ENCODE assay signal across 8 cellular contexts in the genomic region with DNA sequence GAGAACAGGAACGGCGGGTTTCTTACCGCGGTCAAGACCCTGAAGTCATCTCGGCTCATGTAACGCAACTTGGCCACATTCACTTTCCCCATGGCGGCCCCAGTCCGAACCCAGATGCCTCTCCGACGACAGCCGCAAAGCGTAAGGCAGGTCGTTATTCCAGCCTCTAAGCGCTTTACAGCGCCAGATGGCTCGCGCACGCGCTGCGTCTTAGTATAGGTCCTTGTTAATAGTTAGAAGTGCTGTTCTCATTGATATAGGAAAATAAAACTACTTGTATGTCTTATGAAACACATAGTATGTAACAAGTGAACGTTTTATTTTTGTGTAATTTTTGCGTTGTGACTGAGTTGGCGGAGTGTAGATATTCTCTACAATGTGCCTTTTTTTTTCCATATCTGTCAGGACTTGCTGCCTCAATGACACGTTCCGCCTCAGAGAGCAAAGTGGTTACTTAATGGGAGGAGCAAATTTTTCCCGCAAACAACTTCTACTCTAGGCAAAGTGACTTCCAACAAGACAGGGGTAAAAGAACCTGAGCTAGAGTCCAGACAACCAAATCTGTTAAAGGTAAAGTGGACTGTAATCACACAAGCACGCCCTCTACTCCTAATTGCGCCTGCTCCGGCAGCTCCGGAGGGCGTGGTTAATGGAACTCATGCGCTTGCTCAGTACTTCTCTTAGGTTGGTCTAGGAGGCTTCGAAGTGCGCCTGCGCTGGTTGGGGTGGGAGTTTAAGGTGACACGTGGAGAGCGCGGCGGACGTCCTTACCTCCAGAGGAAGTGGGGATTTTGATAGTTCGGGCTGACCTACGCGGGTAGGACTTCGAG. TPM values are rescaled to one million over a fixed set of nuclear protein-coding genes. Genes with fewer than 3 reads are reported as not detected.
A peak's percentile ranks its signal among the peaks of the same experiment; 100 is the strongest.
DNase-seq lines count a peak whose midpoint lies in the region; ATAC-seq and TF ChIP-seq lines count a peak whose summit lies in the region.

A gene (minus strand): TSS at position 148 of the 830 bp plus-strand sequence. CDS start 56 bp downstream, at position 92.

- H3K36me3 ChIP-seq in cardiac muscle cell (peaks cover under 1% of the 10 kb centered on the region), parathyroid adenoma (ENCODE audit: control insufficient read depth, insufficient read depth, low read length) (no peaks in the 10 kb centered on the region), tibial nerve (peaks cover 0 to 7% (median 2%) of the 10 kb centered on the region in 3 donors)

- ATAC-seq in HG02763 (IDR thresholded peaks at IDR 0.05; ENCODE audit: unreplicated experiment), result peak; percentile 90
- peak; percentile 92 for ATAC-seq in activated naive CD8-positive, alpha-beta T cell treated with anti-CD3 and anti-CD28 coated beads, Interleukin-2, amount 50 U/mL, for 24 hours

- peak; percentile 41 to 84 for TF ChIP-seq EP300 in tibial nerve (IDR thresholded peaks at IDR 0.05)

- TF ChIP-seq POLR2A in tibial nerve (IDR thresholded peaks at IDR 0.05), result peak; percentile 23 to 30

- H3K27me3 ChIP-seq in cardiac muscle cell (no peaks in the 10 kb centered on the region), parathyroid adenoma (ENCODE audit: control insufficient read depth, insufficient read depth, low read length) (no peaks in the 10 kb centered on the region), tibial nerve (no peaks in the 10 kb centered on the region)

- peak within 1 kb of the TSS; percentile 100 for H3K27ac Mint-ChIP-seq in activated naive CD8-positive, alpha-beta T cell treated with anti-CD3 and anti-CD28 coated beads, Interleukin-2, amount 50 U/mL, for 24 hours

- peak within 1 kb of the TSS; percentile 41 for H3K9ac ChIP-seq in parathyroid adenoma

- peak within 1 kb of the TSS; percentile 93 for H2AFZ ChIP-seq in parathyroid adenoma

- H3K4me1 Mint-ChIP-seq in activated naive CD8-positive, alpha-beta T cell treated with anti-CD3 and anti-CD28 coated beads, Interleukin-2, amount 50 U/mL, for 24 hours, result peaks cover 48% of the 10 kb centered on the region

- TF ChIP-seq CTCF in GM12865 (IDR thresholded peaks at IDR 0.05; ENCODE audit: insufficient read depth, low read depth, low read length, missing control alignments) (no peak), cardiac muscle cell (IDR thresholded peaks at IDR 0.05; ENCODE audit: low read depth, low read length) (no peak), parathyroid adenoma (IDR thresholded peaks at IDR 0.05) (no peak), tibial nerve (IDR thresholded peaks at IDR 0.05) (peak in 1 of 5 experiments; percentile 13)

- DNase-seq in GM12865 (ENCODE audit: low read depth), result peak; percentile 99
- peak; percentile 69 for DNase-seq in NCI-H1417 treated with DMSO at 0.1 percent for 48 hours (lab: John Stamatoyannopoulos, UW)
- peak; percentile 98 for DNase-seq in SW480 (ENCODE audit: low spot score)
- peak; percentile 95 for DNase-seq in activated naive CD8-positive, alpha-beta T cell treated with anti-CD3 and anti-CD28 coated beads, Interleukin-2, amount 50 U/mL, for 24 hours
- DNase-seq in cardiac muscle cell (ENCODE audit: low read depth in 1 of 2, low spot score in 1 of 2), result peak; percentile 95 to 97
- DNase-seq in tibial nerve (ENCODE audit: low spot score in 2 of 2), result peak; percentile 75 to 87

- H3K27me3 Mint-ChIP-seq in activated naive CD8-positive, alpha-beta T cell treated with anti-CD3 and anti-CD28 coated beads, Interleukin-2, amount 50 U/mL, for 24 hours, result peaks cover 2% of the 10 kb centered on the region

- peak within 1 kb of the TSS; percentile 93 for H3K4me3 Mint-ChIP-seq in activated naive CD8-positive, alpha-beta T cell treated with anti-CD3 and anti-CD28 coated beads, Interleukin-2, amount 50 U/mL, for 24 hours

- H3K27ac ChIP-seq in cardiac muscle cell (peak within 1 kb of the TSS; percentile 99), parathyroid adenoma (peak within 1 kb of the TSS; percentile 86), tibial nerve (peak within 1 kb of the TSS; percentile 69 to 89 (median 86))

- H3K4me1 ChIP-seq in cardiac muscle cell (ENCODE audit: low read depth), result peaks cover 8% of the 10 kb centered on the region
- H3K4me1 ChIP-seq in parathyroid adenoma, result peaks cover 3% of the 10 kb centered on the region
- peaks cover 0 to 30% (median 10%) of the 10 kb centered on the region in 4 donors for H3K4me1 ChIP-seq in tibial nerve

- peak within 1 kb of the TSS; percentile 76 for H3K4me2 ChIP-seq in parathyroid adenoma (ENCODE audit: low read length)

- H3K36me3 Mint-ChIP-seq in activated naive CD8-positive, alpha-beta T cell treated with anti-CD3 and anti-CD28 coated beads, Interleukin-2, amount 50 U/mL, for 24 hours (ENCODE audit: low read depth), result peaks cover 38% of the 10 kb centered on the region

- H3K9me3 ChIP-seq in cardiac muscle cell (ENCODE audit: low read depth) (no peaks in the 10 kb centered on the region), parathyroid adenoma (ENCODE audit: control insufficient read depth, low read length) (no peaks in the 10 kb centered on the region), tibial nerve (no peaks in the 10 kb centered on the region)

- H3K79me2 ChIP-seq in parathyroid adenoma, result peaks cover 3% of the 10 kb centered on the region

- whole genome bisulfite sequencing in tibial nerve, 2 donors, result 0 to 1% methylated on average over 44 of the region's 44 CpGs

- peaks cover 11% of the 10 kb centered on the region for H3K9me3 Mint-ChIP-seq in activated naive CD8-positive, alpha-beta T cell treated with anti-CD3 and anti-CD28 coated beads, Interleukin-2, amount 50 U/mL, for 24 hours

- peak within 1 kb of the TSS; percentile 85 for H3K4me3 ChIP-seq in GM12865 (ENCODE audit: low read depth, low read length)
- peak within 1 kb of the TSS; percentile 74 for H3K4me3 ChIP-seq in cardiac muscle cell
- peak within 1 kb of the TSS; percentile 96 for H3K4me3 ChIP-seq in parathyroid adenoma (ENCODE audit: low read depth, low read length)
- peak within 1 kb of the TSS; percentile 54 to 81 (median 71) for H3K4me3 ChIP-seq in tibial nerve

RNA-seq across cellular contexts. Expression of the gene that starts here (rescaled TPM):
- 20.5 and 23.6 TPM in 2 replicates for total RNA-seq in cardiac muscle cell
- polyA plus RNA-seq in cardiac muscle cell, result 26.4 and 48.1 TPM in 2 replicates
- 10 to 100 TPM; 16.7 to 44.7 (median 27.3) TPM for total RNA-seq in tibial nerve

Comparison
In these comparisons a context has a peak if more than half of its experiments do, and no peak if none do; other contexts are left out.
1. Peak in every context shown above with its lines: DNase-seq, ATAC-seq, H3K4me3 ChIP-seq and H3K27ac ChIP-seq.